ENCODE assay signal across 8 cellular contexts in the genomic region with DNA sequence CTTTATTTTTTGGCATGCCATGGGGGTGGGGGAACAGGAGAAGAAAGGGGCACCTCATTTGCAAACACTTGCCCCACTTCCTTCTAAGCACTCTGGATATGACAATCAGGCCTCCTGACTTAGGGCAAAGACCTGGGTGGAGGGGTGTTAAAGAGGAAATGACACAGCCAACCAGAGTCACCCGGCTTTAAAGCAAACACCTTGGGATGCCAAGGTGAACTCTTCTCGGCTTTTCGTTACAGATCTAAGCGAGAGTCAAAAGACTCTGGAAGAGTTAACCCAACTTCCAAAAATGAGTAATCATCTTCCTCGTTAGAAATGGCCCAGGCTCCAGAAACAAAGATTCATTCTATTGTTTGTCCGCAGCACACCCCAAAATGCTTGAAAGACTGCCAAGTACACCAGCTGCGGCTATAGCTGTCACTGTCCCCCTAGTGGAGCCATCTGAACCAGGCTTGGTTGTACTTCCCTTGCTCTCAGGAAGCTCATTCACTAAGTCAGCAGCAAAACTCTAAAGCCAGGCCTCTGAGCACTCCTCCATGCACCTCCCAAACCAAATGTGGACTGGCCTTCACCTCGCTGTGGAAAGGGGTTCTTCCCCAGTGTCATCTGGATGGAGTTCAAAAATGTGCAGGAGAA. TPM values are rescaled to one million over a fixed set of nuclear protein-coding genes. Genes with fewer than 3 reads are reported as not detected.
A peak's percentile ranks its signal among the peaks of the same experiment; 100 is the strongest.
DNase-seq lines count a peak whose midpoint lies in the region; ATAC-seq and TF ChIP-seq lines count a peak whose summit lies in the region.

No MANE protein-coding gene starts in this region.

- H3K4me3 ChIP-seq in OCI-LY1 (ENCODE audit: low read depth, low read length, poor library complexity, severe bottlenecking) = peak overlapping the region; percentile 29

- no peaks in the 10 kb centered on the region for H4K20me1 ChIP-seq in OCI-LY1 (ENCODE audit: insufficient read depth, low read length)

- peaks cover 49% of the 10 kb centered on the region for H3K79me2 ChIP-seq in OCI-LY1 (ENCODE audit: insufficient read depth, low read length)

- no peaks in the 10 kb centered on the region for H3K27me3 ChIP-seq in OCI-LY1 (ENCODE audit: insufficient read depth, low read length)

- peak; percentile 72 for DNase-seq in activated gamma-delta T cell treated with Interleukin-2 at 50 U/mL for 16 hours
- DNase-seq in activated gamma-delta T cell (lab: John Stamatoyannopoulos, UW) = no peak
- peak in 3 of 4 experiments; percentile 16 to 49 (median 39) for DNase-seq in activated naive CD4-positive, alpha-beta T cell (lab: John Stamatoyannopoulos, UW)
- DNase-seq in germinal center (ENCODE audit: low spot score) = peak; percentile 86
- DNase-seq in pulmonary artery endothelial cell (ENCODE audit: low read depth, low spot score) = peak; percentile 56
- no peak for DNase-seq in NCI-H1417 (lab: John Stamatoyannopoulos, UW)

- 0 out of 2 replicates have a peak, but pooled peaks cover 4% of the 10 kb centered on the region for H3F3A ChIP-seq in OCI-LY1 (ENCODE audit: insufficient read depth, low read length)

- H3K36me3 ChIP-seq in OCI-LY1 (ENCODE audit: insufficient read depth, low read length) = peaks cover 29% of the 10 kb centered on the region

- H2AFZ ChIP-seq in OCI-LY1 (ENCODE audit: low read length) = no peak overlapping the region

- H3K27ac ChIP-seq in OCI-LY1 (ENCODE audit: low read depth, low read length, poor library complexity, severe bottlenecking) = peak overlapping the region; percentile 77

- no peaks in the 10 kb centered on the region for H3K9me3 ChIP-seq in OCI-LY1 (ENCODE audit: low read length)

- peaks cover 81% of the 10 kb centered on the region for H3K4me1 ChIP-seq in OCI-LY1 (ENCODE audit: insufficient read depth, low read length, severe bottlenecking)

- H3K4me2 ChIP-seq in OCI-LY1 (ENCODE audit: low read length) = peak overlapping the region; percentile 44

- peak overlapping the region; percentile 11; the same call in 1 of the 2 replicates for H3K9ac ChIP-seq in OCI-LY1 (ENCODE audit: low read length)

- peak; percentile 40 for ATAC-seq in HG02884 (IDR thresholded peaks at IDR 0.05; ENCODE audit: unreplicated experiment)

- TF ChIP-seq CTCF in OCI-LY1 (IDR thresholded peaks at IDR 0.05; ENCODE audit: low read length) = peak; percentile 66

- no peaks in the 10 kb centered on the region for H3K9me2 ChIP-seq in OCI-LY1 (ENCODE audit: low read depth, low read length)

RNA-seq across cellular contexts. Expression of gene FAM53B, which starts 24.8 kb away (rescaled TPM):
- 17.5 and 31.6 TPM in 2 replicates for total RNA-seq in pulmonary artery endothelial cell

Comparison
In these comparisons a context has a peak if more than half of its experiments do, and no peak if none do; other contexts are left out.
1. DNase-seq: peak in activated gamma-delta T cell treated with Interleukin-2 at 50 U/mL for 16 hours (single experiment), activated naive CD4-positive, alpha-beta T cell (3 of 4), germinal center (single experiment) and pulmonary artery endothelial cell (single experiment); none in activated gamma-delta T cell (single experiment) and NCI-H1417 (0 of 3).